19 cellular contexts compared by ENCODE assay signal in genomic region chr5:31573494-31573893, GRCh38. TPM values are rescaled to one million over a fixed set of nuclear protein-coding genes. Genes with fewer than 3 reads are reported as not detected.
DNase-seq lines count a peak whose midpoint lies in the region; ATAC-seq and FAIRE-seq lines count a peak whose summit lies in the region.
"Had no signal": no experiment of that assay in that cellular context is flagged by ENCODE, and none has a peak within 500 bp of the region (broad histone marks: within the 10 kb centered on the region; RNA-seq: fewer than 3 reads in every experiment).

No MANE protein-coding gene starts in this region.

- DNase-seq in GM18507 (ENCODE audit: extremely low spot score, insufficient read length, low read depth) (no peak), NAMALWA (ENCODE audit: low spot score) (peak; percentile 9), aorta (no peak), NCI-H2171 treated with DMSO at 0.1 percent for 48 hours (lab: John Stamatoyannopoulos, UW) (no peak), NCI-H187 treated with DMSO at 0.1 percent for 48 hours (lab: John Stamatoyannopoulos, UW) (no peak), SJCRH30 (no peak)
- DNase-seq: activated CD4-positive, alpha-beta T cell treated with anti-CD3 and anti-CD28 coated beads for 48 hours; activated T-cell treated with anti-CD3 and anti-CD28 coated beads, Interleukin-2, amount 50 U/mL, for 4 hours; adrenal gland; KG1; left colon; NCI-H526 treated with DMSO at 0.1 percent for 48 hours; right cardiac atrium; stimulated activated CD4-positive, alpha-beta T cell treated with anti-CD3 and anti-CD28 coated beads, Interleukin-2, amount 100 ng/mL, for 48 hours; T-helper 17 cell had no signal

- ATAC-seq in GM21381 (IDR thresholded peaks at IDR 0.05; ENCODE audit: unreplicated experiment) (peak; percentile 82), HG02938 (IDR thresholded peaks at IDR 0.05; ENCODE audit: unreplicated experiment) (peak; percentile 89), aorta (ENCODE audit: low FRiP score) (no peak)
- ATAC-seq: activated T-cell treated with anti-CD3 and anti-CD28 coated beads, Interleukin-2, amount 50 U/mL, for 4 hours; left colon; natural killer cell treated with Interleukin-12 subunit alpha and Interleukin-12 subunit beta and Interleukin-15 and Interleukin-18, amount 100 ng/mL, for 72 hours; right cardiac atrium; T-helper 17 cell had no signal

- intact Hi-C loops in aorta (cut with DNase I): no loop called here

- WGBS in aorta, 2 donors: 91 to 94% methylated on average over 6 of the region's 6 CpGs

- H3K27me3 ChIP-seq in aorta (ENCODE audit: control insufficient read depth in 1 of 2, insufficient read depth in 2 of 2, low read length in 1 of 2) (no peaks in the 10 kb centered on the region), SJCRH30 (no peaks in the 10 kb centered on the region)
- H3K27me3 ChIP-seq: adrenal gland had no signal

- H3K9me3 ChIP-seq in aorta (ENCODE audit: control insufficient read depth, low read length): no peaks in the 10 kb centered on the region
- H3K9me3 ChIP-seq in SJCRH30 (replicated peaks): no peaks in the 10 kb centered on the region
- H3K9me3 ChIP-seq: adrenal gland had no signal

- H3K27ac ChIP-seq in aorta (ENCODE audit: low read depth in 1 of 2, low read length in 2 of 2) (no peak overlapping the region), SJCRH30 (no peak overlapping the region)
- H3K27ac ChIP-seq: adrenal gland, RWPE1 had no signal

- no peaks in the 10 kb centered on the region for H3K4me1 ChIP-seq in aorta (ENCODE audit: control insufficient read depth in 1 of 2, insufficient read depth in 2 of 2, low read length in 2 of 2)
- H3K4me1 ChIP-seq in SJCRH30: no peaks in the 10 kb centered on the region
- H3K4me1 ChIP-seq: adrenal gland had no signal

- H3K36me3 ChIP-seq in aorta (ENCODE audit: control insufficient read depth in 1 of 2, insufficient read depth in 2 of 2, low read length in 1 of 2): no peaks in the 10 kb centered on the region
- H3K36me3 ChIP-seq in SJCRH30: no peaks in the 10 kb centered on the region
- H3K36me3 ChIP-seq: adrenal gland had no signal

- H3K4me3 ChIP-seq in aorta (ENCODE audit: low read length in 2 of 2) (no peak overlapping the region), SJCRH30 (no peak overlapping the region)
- H3K4me3 ChIP-seq: adrenal gland had no signal

- peak; percentile 39 for FAIRE-seq in GM18507 (lab: Jason Lieb, UNC)

RNA-seq across cellular contexts. Expression of gene C5orf22, which starts 41.4 kb away (rescaled TPM):
- total RNA-seq in aorta: 10 to 100 TPM; 14.4 to 18.6 TPM
- 1 to 10 TPM; 7.5 to 8.5 TPM for polyA plus RNA-seq in aorta
- total RNA-seq in SJCRH30 (2014; rRNA removed; shearing (Covaris generic)): 54.0 and 61.6 TPM in 2 replicates

RNA-seq across cellular contexts. Expression of gene DROSHA, which starts 41.6 kb away (rescaled TPM):
- 10 to 100 TPM; 42.9 to 68.2 TPM for total RNA-seq in aorta
- polyA plus RNA-seq in aorta: 10 to 100 TPM; 14.4 to 53.0 TPM
- total RNA-seq in SJCRH30 (2014; rRNA removed; shearing (Covaris generic)): 104 and 105 TPM in 2 replicates
